10 cellular contexts compared by ENCODE assay signal in the genomic region with DNA sequence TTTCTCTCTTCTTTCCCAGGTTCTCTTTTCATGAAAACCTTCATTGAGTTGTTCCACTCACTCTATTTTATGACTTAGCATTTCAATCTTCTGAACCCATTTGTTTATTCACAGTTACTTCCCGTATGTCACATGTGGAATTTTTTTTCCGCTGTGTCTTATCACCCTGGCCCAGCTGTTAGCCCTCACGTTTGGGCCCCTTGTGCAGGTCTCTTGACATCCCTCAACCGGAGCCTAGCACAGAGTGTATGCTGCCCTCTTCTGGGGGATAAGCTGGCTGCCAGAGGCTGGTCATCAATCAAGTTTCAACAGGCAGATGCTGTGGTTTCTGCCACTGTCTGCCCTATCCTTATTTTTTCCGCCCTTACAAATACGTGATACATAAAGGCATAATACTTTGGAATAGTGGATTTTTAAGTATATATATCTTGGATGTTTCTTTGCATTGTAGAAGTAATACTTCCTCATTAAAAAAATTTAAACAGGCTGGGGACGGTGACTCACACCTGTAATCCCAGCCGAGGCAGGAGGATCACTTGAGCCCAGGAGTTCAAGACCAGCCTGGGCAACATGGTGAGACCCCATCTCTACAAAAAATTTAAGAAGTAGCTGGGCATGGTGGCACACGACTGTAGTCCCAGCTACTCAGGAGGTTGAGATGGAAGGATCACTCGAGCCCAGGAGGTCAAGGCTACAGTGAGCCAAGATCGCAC. TPM values are rescaled to one million over a fixed set of nuclear protein-coding genes. Genes with fewer than 3 reads are reported as not detected.
DNase-seq lines count a peak whose midpoint lies in the region; ATAC-seq and TF ChIP-seq lines count a peak whose summit lies in the region.
"Had no signal": no experiment of that assay in that cellular context is flagged by ENCODE, and none has a peak within 500 bp of the region (broad histone marks: within the 10 kb centered on the region; RNA-seq: fewer than 3 reads in every experiment).

No MANE protein-coding gene starts in this region.

- DNase-seq in Ammon's horn (ENCODE audit: low spot score) (peak; percentile 33), HCEC 1CT (peak; percentile 33), adipocyte (ENCODE audit: low read depth) (peak; percentile 42), kidney epithelial cell (ENCODE audit: low read depth) (no peak), testis (peak; percentile 66), NCI-H345 treated with DMSO at 0.1 percent for 48 hours (lab: John Stamatoyannopoulos, UW; ENCODE audit: unreplicated experiment) (no peak)

- TF ChIP-seq CTCF in OCI-LY3 (IDR thresholded peaks at IDR 0.05; ENCODE audit: low read depth, low read length): peak; percentile 82
- peak; percentile 78 for TF ChIP-seq CTCF in kidney epithelial cell (IDR thresholded peaks at IDR 0.05; ENCODE audit: insufficient read depth, low read length, poor library complexity, severe bottlenecking)
- peak; percentile 29 to 35 (median 31) for TF ChIP-seq CTCF in testis (IDR thresholded peaks at IDR 0.05)

- WGBS in testis, 2 donors: 68 to 75% methylated on average over 11 of the region's 11 CpGs

- no peaks in the 10 kb centered on the region for H3K79me2 ChIP-seq in OCI-LY3 (ENCODE audit: low read length)

- intact Hi-C loops in testis (cut with DNase I; ENCODE audit: low total_unique reads): no loop called here

- H3K9ac ChIP-seq in OCI-LY3 (ENCODE audit: low read length) (no peak overlapping the region), adipocyte (ENCODE audit: low read length) (no peak overlapping the region)

- ATAC-seq in HG03520 (IDR thresholded peaks at IDR 0.05; ENCODE audit: unreplicated experiment): no peak

- H3K36me3 ChIP-seq in OCI-LY3 (replicated peaks; ENCODE audit: low read depth, low read length) (peaks cover 25% of the 10 kb centered on the region), adipocyte (ENCODE audit: control insufficient read depth, insufficient read depth, low read length, severe bottlenecking) (peaks cover 38% of the 10 kb centered on the region), kidney epithelial cell (ENCODE audit: control insufficient read depth, insufficient read depth, low read length) (peaks cover 5% of the 10 kb centered on the region), testis (ENCODE audit: low read depth, missing control alignments) (no peaks in the 10 kb centered on the region)
- H3K36me3 ChIP-seq: uterus had no signal

- H4K20me1 ChIP-seq in OCI-LY3 (ENCODE audit: insufficient read depth, low read length): no peaks in the 10 kb centered on the region

- H3K27ac ChIP-seq in OCI-LY3 (ENCODE audit: low read length) (no peak overlapping the region), testis (no peak overlapping the region)
- H3K27ac ChIP-seq: epithelial cell of prostate, uterus had no signal

- no peak overlapping the region for H2AFZ ChIP-seq in OCI-LY3 (ENCODE audit: low read depth, low read length)

- no peak for TF ChIP-seq POLR2A in testis (IDR thresholded peaks at IDR 0.05)

- no peak overlapping the region for H3K4me2 ChIP-seq in OCI-LY3 (ENCODE audit: low read length)

- H3K27me3 ChIP-seq in OCI-LY3 (ENCODE audit: low read depth, low read length): no peaks in the 10 kb centered on the region
- no peaks in the 10 kb centered on the region for H3K27me3 ChIP-seq in adipocyte (replicated peaks; ENCODE audit: control insufficient read depth, insufficient read depth, low read length)
- no peaks in the 10 kb centered on the region for H3K27me3 ChIP-seq in kidney epithelial cell (ENCODE audit: control insufficient read depth, insufficient read depth, low read length)
- H3K27me3 ChIP-seq in testis: no peaks in the 10 kb centered on the region
- H3K27me3 ChIP-seq: uterus had no signal

- H3K4me3 ChIP-seq in OCI-LY3 (ENCODE audit: low read length): no peak overlapping the region
- no peak overlapping the region for H3K4me3 ChIP-seq in adipocyte (ENCODE audit: low read length)
- no peak overlapping the region for H3K4me3 ChIP-seq in kidney epithelial cell (ENCODE audit: low read depth, low read length)
- H3K4me3 ChIP-seq in testis: no peak overlapping the region
- H3K4me3 ChIP-seq: uterus had no signal

- H3K4me1 ChIP-seq in OCI-LY3 (ENCODE audit: low read length) (no peaks in the 10 kb centered on the region), adipocyte (ENCODE audit: control insufficient read depth, insufficient read depth, low read length) (peaks cover 4% of the 10 kb centered on the region), testis (no peaks in the 10 kb centered on the region)
- H3K4me1 ChIP-seq: uterus had no signal

- H3K9me3 ChIP-seq in OCI-LY3 (ENCODE audit: insufficient read depth, low read length): no peaks in the 10 kb centered on the region
- no peaks in the 10 kb centered on the region for H3K9me3 ChIP-seq in adipocyte (ENCODE audit: control insufficient read depth, low read length)
- H3K9me3 ChIP-seq in testis: no peaks in the 10 kb centered on the region
- H3K9me3 ChIP-seq: uterus had no signal

RNA-seq across cellular contexts. Expression of a gene that starts 38.8 kb away (rescaled TPM):
- total RNA-seq in kidney epithelial cell: 13.8 and 16.8 TPM in 2 replicates
- total RNA-seq in testis: 10 to 100 TPM; 44.0 to 49.9 TPM
- polyA plus RNA-seq in testis (ENCODE audit: insufficient read depth, low read depth, low replicate concordance): 49.4 TPM

RNA-seq across cellular contexts. Expression of a gene that starts 57.0 kb away (rescaled TPM):
- 2.0 and 4.0 TPM in 2 replicates for total RNA-seq in kidney epithelial cell
- total RNA-seq in testis: 10 to 100 TPM; 13.3 to 16.2 TPM
- polyA plus RNA-seq in testis (ENCODE audit: insufficient read depth, low read depth, low replicate concordance): 46.5 TPM

RNA-seq across cellular contexts. Expression of a gene that starts 57.4 kb away (rescaled TPM):
- 12.7 and 13.0 TPM in 2 replicates for total RNA-seq in kidney epithelial cell
- total RNA-seq in testis: 10 to 100 TPM; 25.6 to 36.4 TPM
- polyA plus RNA-seq in testis (ENCODE audit: insufficient read depth, low read depth, low replicate concordance): 23.1 TPM

Comparison
In these comparisons a context has a peak if more than half of its experiments do, and no peak if none do; other contexts are left out.
1. DNase-seq: peak in Ammon's horn (single experiment), HCEC 1CT (single experiment), adipocyte (single experiment) and testis (single experiment); none in kidney epithelial cell (single experiment) and NCI-H345 treated with DMSO at 0.1 percent for 48 hours (single experiment).
2. CTCF ChIP-seq: peak in every context shown above with its lines; median percentile 82 in OCI-LY3; 78 in kidney epithelial cell; 31 in testis.